8 cellular contexts compared by ENCODE assay signal in genomic region chr20:44646023-44646640, GRCh38. TPM values are rescaled to one million over a fixed set of nuclear protein-coding genes. Genes with fewer than 3 reads are reported as not detected.
DNase-seq lines count a peak whose midpoint lies in the region; ATAC-seq and TF ChIP-seq lines count a peak whose summit lies in the region.

No MANE protein-coding gene starts in this region.

- 43 to 45% (median 44%) methylated on average over 4 of the region's 4 CpGs for WGBS in psoas muscle, 3 donors

- peak overlapping the region; percentile 37; the same call in 1 of the 2 replicates for H3K9ac ChIP-seq in iPS-20b (ENCODE audit: low read depth, low read length)

- H3K36me3 ChIP-seq in iPS-20b (ENCODE audit: insufficient read depth, low read depth, low read length) (no peaks in the 10 kb centered on the region), psoas muscle (ENCODE audit: insufficient read depth in 1 of 2, low read depth in 1 of 2) (no peaks in the 10 kb centered on the region)

- ATAC-seq in HG03175 (IDR thresholded peaks at IDR 0.05; ENCODE audit: unreplicated experiment) = peak; percentile 29
- no peak for ATAC-seq in psoas muscle
- ATAC-seq in GM18517 (IDR thresholded peaks at IDR 0.05; ENCODE audit: unreplicated experiment) = no peak

- peaks cover 9% of the 10 kb centered on the region for H3K27me3 ChIP-seq in iPS-20b (ENCODE audit: insufficient read depth, low read length)
- H3K27me3 ChIP-seq in psoas muscle (ENCODE audit: insufficient read depth in 3 of 3, low read length in 2 of 3) = no peaks in the 10 kb centered on the region

- DNase-seq in NCI-H2081 (lab: John Stamatoyannopoulos, UW) (peak; percentile 7 to 43), NCI-H2081 treated with DMSO at 0.1 percent for 48 hours (lab: John Stamatoyannopoulos, UW) (no peak), SKM-1 treated with dmso at 0.1 percent for 144 hours (lab: John Stamatoyannopoulos, UW; ENCODE audit: unreplicated experiment) (peak; percentile 92), psoas muscle (no peak), NCI-H2227 treated with DMSO at 0.1 percent for 48 hours (lab: John Stamatoyannopoulos, UW) (no peak)

- H3K27ac ChIP-seq in iPS-20b (ENCODE audit: low read length) (peak overlapping the region; percentile 64), psoas muscle (no peak overlapping the region)

- no peak for TF ChIP-seq CTCF in psoas muscle (IDR thresholded peaks at IDR 0.05)

- H3K4me3 ChIP-seq in iPS-20b (ENCODE audit: low read length) (no peak overlapping the region), psoas muscle (no peak overlapping the region)

- H3K4me1 ChIP-seq in iPS-20b (ENCODE audit: insufficient read depth, low read length) = peaks cover 32% of the 10 kb centered on the region
- peaks cover 21% of the 10 kb centered on the region for H3K4me1 ChIP-seq in psoas muscle

- H3K9me3 ChIP-seq in iPS-20b (ENCODE audit: insufficient read depth, low read depth, low read length) (no peaks in the 10 kb centered on the region), psoas muscle (no peaks in the 10 kb centered on the region)

- intact Hi-C loops in psoas muscle (cut with DNase I) = no loop called here

RNA-seq across cellular contexts. Expression of gene ADA, which starts 5.4 kb away (rescaled TPM):
- total RNA-seq in psoas muscle = 1 to 10 TPM; 3.3 to 4.9 (median 4.0) TPM
- 1 to 10 TPM; 3.5 to 5.8 (median 4.2) TPM for polyA plus RNA-seq in psoas muscle

Comparison
In these comparisons a context has a peak if more than half of its experiments do, and no peak if none do; other contexts are left out.
1. DNase-seq: peak in NCI-H2081 (2 of 2) and SKM-1 treated with dmso at 0.1 percent for 144 hours (single experiment); none in NCI-H2081 treated with DMSO at 0.1 percent for 48 hours (single experiment), psoas muscle (0 of 2) and NCI-H2227 treated with DMSO at 0.1 percent for 48 hours (single experiment).